Comparison of ENCODE assay signal across 1 cellular context in genomic region chr17:55304171-55304859, GRCh38.
A peak's percentile ranks its signal among the peaks of the same experiment; 100 is the strongest.
TF ChIP-seq lines count a peak whose summit lies in the region.

No MANE protein-coding gene starts in this region.

TF ChIP-seq in HepG2, 621 proteins besides CTCF, POLR2A, EP300 and RAD21 (continued from another document and continues in another):
- TF ChIP-seq RBFOX2 (IDR thresholded peaks at IDR 0.05; ENCODE audit: low read depth, low read length) (no peak), ARNTL (CRISPR knock-in tag; IDR thresholded peaks at IDR 0.05) (no peak), ZXDC (CRISPR knock-in tag; IDR thresholded peaks at IDR 0.05) (no peak), ZFP36 (IDR thresholded peaks at IDR 0.05; ENCODE audit: borderline replicate concordance, low read depth, low read length, partially characterized antibody) (no peak), SALL1 (CRISPR knock-in tag; IDR thresholded peaks at IDR 0.05) (peak; percentile 13; the same call in 1 of the 2 replicates), ZNF225 (CRISPR knock-in tag; IDR thresholded peaks at IDR 0.05) (peak; percentile 43; the same call in 1 of the 2 replicates), FOXO4 (CRISPR knock-in tag; conservative IDR thresholded peaks at IDR 0.05) (no peak), RBM22 (optimal IDR thresholded peaks at IDR 0.05; ENCODE audit: low read length) (peak; percentile 97), ZNF10 (CRISPR knock-in tag; IDR thresholded peaks at IDR 0.05; ENCODE audit: borderline replicate concordance, low read depth) (no peak), ZFAT (CRISPR knock-in tag; conservative IDR thresholded peaks at IDR 0.05) (no peak), FOXK1 (CRISPR knock-in tag; IDR thresholded peaks at IDR 0.05; ENCODE audit: borderline replicate concordance, low read depth) (no peak), ZC3H13 (CRISPR knock-in tag; IDR thresholded peaks at IDR 0.05) (no peak), LRRFIP1 (CRISPR knock-in tag; conservative IDR thresholded peaks at IDR 0.05) (no peak), NFKBIZ (CRISPR knock-in tag; IDR thresholded peaks at IDR 0.05) (no peak; the same call in 1 of the 2 replicates), ZSCAN31 (CRISPR knock-in tag; IDR thresholded peaks at IDR 0.05; ENCODE audit: low read depth) (no peak), ZNF577 (CRISPR knock-in tag; IDR thresholded peaks at IDR 0.05; ENCODE audit: borderline replicate concordance, low read depth) (no peak), ZNF331 (CRISPR knock-in tag; IDR thresholded peaks at IDR 0.05) (no peak), ZNF674 (CRISPR knock-in tag; IDR thresholded peaks at IDR 0.05; ENCODE audit: low read depth) (no peak), KDM6A (CRISPR knock-in tag; IDR thresholded peaks at IDR 0.05; ENCODE audit: low read depth) (no peak), MED8 (CRISPR knock-in tag; IDR thresholded peaks at IDR 0.05; ENCODE audit: insufficient replicate concordance) (no peak), SYNCRIP (IDR thresholded peaks at IDR 0.05; ENCODE audit: insufficient read depth, low read depth, low read length) (no peak), HOXA9 (CRISPR knock-in tag; IDR thresholded peaks at IDR 0.05; ENCODE audit: borderline replicate concordance) (no peak)
- TF ChIP-seq, protein P1, sequence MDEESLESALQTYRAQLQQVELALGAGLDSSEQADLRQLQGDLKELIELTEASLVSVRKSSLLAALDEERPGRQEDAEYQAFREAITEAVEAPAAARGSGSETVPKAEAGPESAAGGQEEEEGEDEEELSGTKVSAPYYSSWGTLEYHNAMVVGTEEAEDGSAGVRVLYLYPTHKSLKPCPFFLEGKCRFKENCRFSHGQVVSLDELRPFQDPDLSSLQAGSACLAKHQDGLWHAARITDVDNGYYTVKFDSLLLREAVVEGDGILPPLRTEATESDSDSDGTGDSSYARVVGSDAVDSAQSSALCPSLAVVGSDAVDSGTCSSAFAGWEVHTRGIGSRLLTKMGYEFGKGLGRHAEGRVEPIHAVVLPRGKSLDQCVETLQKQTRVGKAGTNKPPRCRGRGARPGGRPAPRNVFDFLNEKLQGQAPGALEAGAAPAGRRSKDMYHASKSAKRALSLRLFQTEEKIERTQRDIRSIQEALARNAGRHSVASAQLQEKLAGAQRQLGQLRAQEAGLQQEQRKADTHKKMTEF (CRISPR knock-in tag; IDR thresholded peaks at IDR 0.05): no peak
- TF ChIP-seq, protein P2, sequence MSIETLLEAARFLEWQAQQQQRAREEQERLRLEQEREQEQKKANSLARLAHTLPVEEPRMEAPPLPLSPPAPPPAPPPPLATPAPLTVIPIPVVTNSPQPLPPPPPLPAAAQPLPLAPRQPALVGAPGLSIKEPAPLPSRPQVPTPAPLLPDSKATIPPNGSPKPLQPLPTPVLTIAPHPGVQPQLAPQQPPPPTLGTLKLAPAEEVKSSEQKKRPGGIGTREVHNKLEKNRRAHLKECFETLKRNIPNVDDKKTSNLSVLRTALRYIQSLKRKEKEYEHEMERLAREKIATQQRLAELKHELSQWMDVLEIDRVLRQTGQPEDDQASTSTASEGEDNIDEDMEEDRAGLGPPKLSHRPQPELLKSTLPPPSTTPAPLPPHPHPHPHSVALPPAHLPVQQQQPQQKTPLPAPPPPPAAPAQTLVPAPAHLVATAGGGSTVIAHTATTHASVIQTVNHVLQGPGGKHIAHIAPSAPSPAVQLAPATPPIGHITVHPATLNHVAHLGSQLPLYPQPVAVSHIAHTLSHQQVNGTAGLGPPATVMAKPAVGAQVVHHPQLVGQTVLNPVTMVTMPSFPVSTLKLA (IDR thresholded peaks at IDR 0.05): no peak
- TF ChIP-seq, protein P3, sequence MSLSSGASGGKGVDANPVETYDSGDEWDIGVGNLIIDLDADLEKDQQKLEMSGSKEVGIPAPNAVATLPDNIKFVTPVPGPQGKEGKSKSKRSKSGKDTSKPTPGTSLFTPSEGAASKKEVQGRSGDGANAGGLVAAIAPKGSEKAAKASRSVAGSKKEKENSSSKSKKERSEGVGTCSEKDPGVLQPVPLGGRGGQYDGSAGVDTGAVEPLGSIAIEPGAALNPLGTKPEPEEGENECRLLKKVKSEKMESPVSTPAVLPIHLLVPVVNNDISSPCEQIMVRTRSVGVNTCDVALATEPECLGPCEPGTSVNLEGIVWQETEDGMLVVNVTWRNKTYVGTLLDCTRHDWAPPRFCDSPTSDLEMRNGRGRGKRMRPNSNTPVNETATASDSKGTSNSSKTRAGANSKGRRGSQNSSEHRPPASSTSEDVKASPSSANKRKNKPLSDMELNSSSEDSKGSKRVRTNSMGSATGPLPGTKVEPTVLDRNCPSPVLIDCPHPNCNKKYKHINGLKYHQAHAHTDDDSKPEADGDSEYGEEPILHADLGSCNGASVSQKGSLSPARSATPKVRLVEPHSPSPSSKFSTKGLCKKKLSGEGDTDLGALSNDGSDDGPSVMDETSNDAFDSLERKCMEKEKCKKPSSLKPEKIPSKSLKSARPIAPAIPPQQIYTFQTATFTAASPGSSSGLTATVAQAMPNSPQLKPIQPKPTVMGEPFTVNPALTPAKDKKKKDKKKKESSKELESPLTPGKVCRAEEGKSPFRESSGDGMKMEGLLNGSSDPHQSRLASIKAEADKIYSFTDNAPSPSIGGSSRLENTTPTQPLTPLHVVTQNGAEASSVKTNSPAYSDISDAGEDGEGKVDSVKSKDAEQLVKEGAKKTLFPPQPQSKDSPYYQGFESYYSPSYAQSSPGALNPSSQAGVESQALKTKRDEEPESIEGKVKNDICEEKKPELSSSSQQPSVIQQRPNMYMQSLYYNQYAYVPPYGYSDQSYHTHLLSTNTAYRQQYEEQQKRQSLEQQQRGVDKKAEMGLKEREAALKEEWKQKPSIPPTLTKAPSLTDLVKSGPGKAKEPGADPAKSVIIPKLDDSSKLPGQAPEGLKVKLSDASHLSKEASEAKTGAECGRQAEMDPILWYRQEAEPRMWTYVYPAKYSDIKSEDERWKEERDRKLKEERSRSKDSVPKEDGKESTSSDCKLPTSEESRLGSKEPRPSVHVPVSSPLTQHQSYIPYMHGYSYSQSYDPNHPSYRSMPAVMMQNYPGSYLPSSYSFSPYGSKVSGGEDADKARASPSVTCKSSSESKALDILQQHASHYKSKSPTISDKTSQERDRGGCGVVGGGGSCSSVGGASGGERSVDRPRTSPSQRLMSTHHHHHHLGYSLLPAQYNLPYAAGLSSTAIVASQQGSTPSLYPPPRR (CRISPR knock-in tag; IDR thresholded peaks at IDR 0.05; ENCODE audit: borderline replicate concordance): no peak
- TF ChIP-seq, protein P4, sequence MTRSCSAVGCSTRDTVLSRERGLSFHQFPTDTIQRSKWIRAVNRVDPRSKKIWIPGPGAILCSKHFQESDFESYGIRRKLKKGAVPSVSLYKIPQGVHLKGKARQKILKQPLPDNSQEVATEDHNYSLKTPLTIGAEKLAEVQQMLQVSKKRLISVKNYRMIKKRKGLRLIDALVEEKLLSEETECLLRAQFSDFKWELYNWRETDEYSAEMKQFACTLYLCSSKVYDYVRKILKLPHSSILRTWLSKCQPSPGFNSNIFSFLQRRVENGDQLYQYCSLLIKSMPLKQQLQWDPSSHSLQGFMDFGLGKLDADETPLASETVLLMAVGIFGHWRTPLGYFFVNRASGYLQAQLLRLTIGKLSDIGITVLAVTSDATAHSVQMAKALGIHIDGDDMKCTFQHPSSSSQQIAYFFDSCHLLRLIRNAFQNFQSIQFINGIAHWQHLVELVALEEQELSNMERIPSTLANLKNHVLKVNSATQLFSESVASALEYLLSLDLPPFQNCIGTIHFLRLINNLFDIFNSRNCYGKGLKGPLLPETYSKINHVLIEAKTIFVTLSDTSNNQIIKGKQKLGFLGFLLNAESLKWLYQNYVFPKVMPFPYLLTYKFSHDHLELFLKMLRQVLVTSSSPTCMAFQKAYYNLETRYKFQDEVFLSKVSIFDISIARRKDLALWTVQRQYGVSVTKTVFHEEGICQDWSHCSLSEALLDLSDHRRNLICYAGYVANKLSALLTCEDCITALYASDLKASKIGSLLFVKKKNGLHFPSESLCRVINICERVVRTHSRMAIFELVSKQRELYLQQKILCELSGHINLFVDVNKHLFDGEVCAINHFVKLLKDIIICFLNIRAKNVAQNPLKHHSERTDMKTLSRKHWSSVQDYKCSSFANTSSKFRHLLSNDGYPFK (CRISPR knock-in tag; IDR thresholded peaks at IDR 0.05; ENCODE audit: borderline replicate concordance): peak; percentile 45; the same call in 1 of the 2 replicates
- TF ChIP-seq, protein P5, sequence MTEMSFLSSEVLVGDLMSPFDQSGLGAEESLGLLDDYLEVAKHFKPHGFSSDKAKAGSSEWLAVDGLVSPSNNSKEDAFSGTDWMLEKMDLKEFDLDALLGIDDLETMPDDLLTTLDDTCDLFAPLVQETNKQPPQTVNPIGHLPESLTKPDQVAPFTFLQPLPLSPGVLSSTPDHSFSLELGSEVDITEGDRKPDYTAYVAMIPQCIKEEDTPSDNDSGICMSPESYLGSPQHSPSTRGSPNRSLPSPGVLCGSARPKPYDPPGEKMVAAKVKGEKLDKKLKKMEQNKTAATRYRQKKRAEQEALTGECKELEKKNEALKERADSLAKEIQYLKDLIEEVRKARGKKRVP (CRISPR knock-in tag; IDR thresholded peaks at IDR 0.05): no peak
